7 cellular contexts compared by ENCODE assay signal in genomic region chrX:70995338-70995737, GRCh38.
"Had no signal": no experiment of that assay in that cellular context is flagged by ENCODE, and none has a peak within 500 bp of the region (broad histone marks: within the 10 kb centered on the region; RNA-seq: fewer than 3 reads in every experiment).

No MANE protein-coding gene starts in this region.

- H3K4me3 ChIP-seq: GM12878 had no signal

- ATAC-seq: GM12878 had no signal

- FAIRE-seq: GM12878, GM12891, GM12892, GM18507, GM19239 had no signal

- DNase-seq: GDM1, GF-D8 had no signal
